Comparison of ENCODE assay signal across 7 cellular contexts in the genomic region with DNA sequence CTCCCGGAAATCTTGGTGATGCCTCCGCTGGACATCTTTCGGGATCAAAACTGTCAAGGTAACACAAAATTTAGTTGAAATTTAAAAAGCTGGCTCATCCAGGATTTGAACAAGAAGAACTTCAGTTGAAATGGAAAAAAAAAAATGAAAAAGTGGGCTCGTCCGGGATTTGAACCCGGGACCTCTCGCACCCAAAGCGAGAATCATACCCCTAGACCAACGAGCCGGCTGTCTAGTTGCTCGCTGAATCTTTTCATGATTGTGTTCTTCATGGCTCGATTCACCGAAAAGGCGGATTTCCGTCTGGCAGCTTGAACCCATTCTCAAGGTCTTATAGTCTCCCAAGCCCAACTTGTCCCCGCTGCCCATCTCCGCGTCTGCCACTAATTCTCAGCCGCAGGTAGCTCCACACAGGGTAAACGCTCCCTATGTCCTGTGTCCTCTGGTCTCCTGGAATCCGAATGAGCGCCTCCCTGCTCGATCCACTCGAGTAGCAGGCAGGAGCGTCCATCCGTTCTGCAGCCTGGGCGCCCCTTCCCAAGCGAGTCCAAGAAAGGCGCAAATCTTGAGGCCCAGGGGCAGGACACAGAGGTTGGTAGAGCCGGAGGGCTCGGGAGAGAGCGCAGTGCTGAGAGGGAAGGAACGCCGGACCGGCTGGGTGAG. TPM values are rescaled to one million over a fixed set of nuclear protein-coding genes. Genes with fewer than 3 reads are reported as not detected.
DNase-seq lines count a peak whose midpoint lies in the region; ATAC-seq and TF ChIP-seq lines count a peak whose summit lies in the region.

No MANE protein-coding gene starts in this region.

- peak overlapping the region; percentile 92 for H3K4me3 Mint-ChIP-seq in activated CD8-positive, alpha-beta T cell treated with anti-CD3 and anti-CD28 coated beads, Interleukin-2, amount 10 ng/mL, durations not matched to agents 7 days and 5 days
- H3K4me3 Mint-ChIP-seq in naive B cell: peak overlapping the region; percentile 96 to 99 (median 97)

- H3K27ac Mint-ChIP-seq in activated CD8-positive, alpha-beta T cell treated with anti-CD3 and anti-CD28 coated beads, Interleukin-2, amount 10 ng/mL, durations not matched to agents 7 days and 5 days: peak overlapping the region; percentile 94
- H3K27ac Mint-ChIP-seq in naive B cell: peak overlapping the region; percentile 96 to 100 (median 100)

- intact Hi-C loops in stomach (cut with DNase I; ENCODE audit: low total_unique reads): no loop called here

- H3K27ac ChIP-seq in HUES48 (ENCODE audit: low read depth, low read length) (no peak overlapping the region), epithelial cell of prostate (peak overlapping the region; percentile 65), stomach (peak overlapping the region; percentile 60 to 93 (median 92))

- DNase-seq in activated CD8-positive, alpha-beta T cell treated with anti-CD3 and anti-CD28 coated beads, Interleukin-2, amount 10 ng/mL, durations not matched to agents 7 days and 5 days: peak; percentile 88
- DNase-seq in epithelial cell of prostate (ENCODE audit: low read depth, low spot score): no peak
- DNase-seq in naive B cell: peak; percentile 78
- peak; percentile 77 for DNase-seq in stomach
- DNase-seq in NCI-H2081 (lab: John Stamatoyannopoulos, UW): no peak
- no peak for DNase-seq in NCI-H524 treated with DMSO at 0.1 percent for 48 hours (lab: John Stamatoyannopoulos, UW)

- TF ChIP-seq EP300 in stomach (IDR thresholded peaks at IDR 0.05): no peak

- peak; percentile 6 for ATAC-seq in activated CD8-positive, alpha-beta T cell treated with anti-CD3 and anti-CD28 coated beads, Interleukin-2, amount 10 ng/mL, durations not matched to agents 7 days and 5 days
- ATAC-seq in naive B cell (ENCODE audit: low read depth in 2 of 2): peak; percentile 8 to 10

- H3K4me1 ChIP-seq in HUES48 (ENCODE audit: control insufficient read depth, insufficient read depth, low read length) (no peaks in the 10 kb centered on the region), stomach (peaks cover 5 to 68% (median 51%) of the 10 kb centered on the region in 4 donors)

- TF ChIP-seq CTCF in stomach (IDR thresholded peaks at IDR 0.05): no peak

- TF ChIP-seq POLR2A in stomach (IDR thresholded peaks at IDR 0.05): no peak

- peak overlapping the region; percentile 87 for H3K4me3 ChIP-seq in HUES48 (ENCODE audit: low read depth, low read length)
- peak overlapping the region; percentile 78 to 91 (median 82) for H3K4me3 ChIP-seq in stomach

- H3K4me1 Mint-ChIP-seq in activated CD8-positive, alpha-beta T cell treated with anti-CD3 and anti-CD28 coated beads, Interleukin-2, amount 10 ng/mL, durations not matched to agents 7 days and 5 days (ENCODE audit: low read depth): peaks cover 61% of the 10 kb centered on the region
- peaks cover 52 to 57% (median 55%) of the 10 kb centered on the region in 3 donors for H3K4me1 Mint-ChIP-seq in naive B cell

- CTCF ChIA-PET in activated CD8-positive, alpha-beta T cell treated with anti-CD3 and anti-CD28 coated beads, Interleukin-2, amount 10 ng/mL, durations not matched to agents 7 days and 5 days (lab: Charles Lee): interaction anchor here (1.0 to 7.7 kb wide), 7 partner anchors 10 to 55 kb away, joined by 3 to 78 read pairs (median 4); a partner anchor contains a TSS

- no peaks in the 10 kb centered on the region for H3K27me3 Mint-ChIP-seq in activated CD8-positive, alpha-beta T cell treated with anti-CD3 and anti-CD28 coated beads, Interleukin-2, amount 10 ng/mL, durations not matched to agents 7 days and 5 days (ENCODE audit: low read depth)
- peaks cover 0 to 16% (median 10%) of the 10 kb centered on the region in 3 donors for H3K27me3 Mint-ChIP-seq in naive B cell

- H3K9ac ChIP-seq in HUES48 (ENCODE audit: low read depth, low read length): no peak overlapping the region

- POLR2A ChIA-PET in activated CD8-positive, alpha-beta T cell treated with anti-CD3 and anti-CD28 coated beads, Interleukin-2, amount 10 ng/mL, durations not matched to agents 7 days and 5 days (lab: Charles Lee): interaction anchor here (0.6 to 5.9 kb wide), 9 partner anchors 16 to 379 kb away, joined by 3 to 34 read pairs (median 6); a partner anchor contains a TSS

- H3K36me3 Mint-ChIP-seq in activated CD8-positive, alpha-beta T cell treated with anti-CD3 and anti-CD28 coated beads, Interleukin-2, amount 10 ng/mL, durations not matched to agents 7 days and 5 days (ENCODE audit: low read depth): peaks cover 11% of the 10 kb centered on the region
- peaks cover 0 to 12% of the 10 kb centered on the region in 2 donors for H3K36me3 Mint-ChIP-seq in naive B cell

- no peaks in the 10 kb centered on the region for H3K9me3 Mint-ChIP-seq in activated CD8-positive, alpha-beta T cell treated with anti-CD3 and anti-CD28 coated beads, Interleukin-2, amount 10 ng/mL, durations not matched to agents 7 days and 5 days (ENCODE audit: insufficient read depth)
- H3K9me3 Mint-ChIP-seq in naive B cell: peaks cover 0 to 23% (median 1%) of the 10 kb centered on the region in 7 donors

- H3K27me3 ChIP-seq in HUES48 (ENCODE audit: control insufficient read depth, insufficient read depth, low read length) (peaks cover 26% of the 10 kb centered on the region), stomach (no peaks in the 10 kb centered on the region)

- H3K9me3 ChIP-seq in HUES48 (ENCODE audit: control insufficient read depth, insufficient read depth, low read length) (peaks cover 4% of the 10 kb centered on the region; the same call in 1 of the 2 replicates), stomach (no peaks in the 10 kb centered on the region)

- 0 to 1% (median 1%) methylated on average over 34 to 35 of the region's 35 CpGs for WGBS in stomach, 5 donors

- no peaks in the 10 kb centered on the region for H3K36me3 ChIP-seq in HUES48 (ENCODE audit: control insufficient read depth, insufficient read depth, low read length)
- H3K36me3 ChIP-seq in stomach: no peaks in the 10 kb centered on the region

RNA-seq across cellular contexts. Expression of a gene that starts 16.2 kb away (rescaled TPM):
- 1 to 10 TPM; 1.1 to 1.5 TPM for total RNA-seq in activated CD8-positive, alpha-beta T cell treated with anti-CD3 and anti-CD28 coated beads, Interleukin-2, amount 10 ng/mL, durations not matched to agents 7 days and 5 days
- polyA plus RNA-seq in naive B cell (ENCODE audit: low read depth in 6 of 6) (under 1 TPM in 3 of 6 donors, not detected in 3; 0.09 to 0.27 (median 0.24) TPM), stomach (10 to 100 TPM in 1 of 3 donors, 1 to 10 TPM in 1, under 1 TPM in 1; 0.93 to 20.4 (median 3.4) TPM)
- 1 to 10 TPM in 3 of 5 donors, under 1 TPM in 1, not detected in 1; 0.45 to 7.5 (median 3.4) TPM for total RNA-seq in stomach

RNA-seq across cellular contexts. Expression of a gene that starts 34.2 kb away (rescaled TPM):
- total RNA-seq in activated CD8-positive, alpha-beta T cell treated with anti-CD3 and anti-CD28 coated beads, Interleukin-2, amount 10 ng/mL, durations not matched to agents 7 days and 5 days: 10 to 100 TPM; 40.0 to 44.7 TPM
- 1 to 10 TPM in 3 of 6 donors, under 1 TPM in 3; 0.40 to 1.6 (median 1.0) TPM for polyA plus RNA-seq in naive B cell (ENCODE audit: low read depth in 6 of 6)
- total RNA-seq in stomach: 10 to 100 TPM in 4 of 5 donors, 1 to 10 TPM in 1; 2.3 to 70.4 (median 10.3) TPM
- polyA plus RNA-seq in stomach: 10 to 100 TPM; 13.8 to 26.1 (median 18.2) TPM

RNA-seq across cellular contexts. Expression of a gene that starts 41.4 kb away (rescaled TPM):
- not detected for total RNA-seq in activated CD8-positive, alpha-beta T cell treated with anti-CD3 and anti-CD28 coated beads, Interleukin-2, amount 10 ng/mL, durations not matched to agents 7 days and 5 days
- polyA plus RNA-seq in naive B cell (ENCODE audit: low read depth in 6 of 6) (not detected), stomach (not detected)
- not detected for total RNA-seq in stomach

RNA-seq across cellular contexts. Expression of a gene that starts 54.9 kb away (rescaled TPM):
- total RNA-seq in activated CD8-positive, alpha-beta T cell treated with anti-CD3 and anti-CD28 coated beads, Interleukin-2, amount 10 ng/mL, durations not matched to agents 7 days and 5 days: 1,000 to 10,000 TPM; 1,796 to 1,942 TPM
- polyA plus RNA-seq in naive B cell (ENCODE audit: low read depth in 6 of 6) (1,000 to 10,000 TPM; 2,383 to 2,887 (median 2,526) TPM), stomach (1,000 to 10,000 TPM; 2,190 to 3,034 (median 2,228) TPM)
- 1,000 to 10,000 TPM in 3 of 5 donors, 100 to 1,000 TPM in 2; 814 to 2,131 (median 1,334) TPM for total RNA-seq in stomach

RNA-seq across cellular contexts. Expression of a gene that starts 57.9 kb away (rescaled TPM):
- total RNA-seq in activated CD8-positive, alpha-beta T cell treated with anti-CD3 and anti-CD28 coated beads, Interleukin-2, amount 10 ng/mL, durations not matched to agents 7 days and 5 days: not detected
- polyA plus RNA-seq in naive B cell (ENCODE audit: low read depth in 6 of 6): not detected
- not detected for total RNA-seq in stomach
- not detected for polyA plus RNA-seq in stomach

Comparison
In these comparisons a context has a peak if more than half of its experiments do, and no peak if none do; other contexts are left out.
1. DNase-seq: peak in activated CD8-positive, alpha-beta T cell treated with anti-CD3 and anti-CD28 coated beads, Interleukin-2, amount 10 ng/mL, durations not matched to agents 7 days and 5 days (single experiment), naive B cell (single experiment) and stomach (single experiment); none in epithelial cell of prostate (single experiment), NCI-H2081 (0 of 2) and NCI-H524 treated with DMSO at 0.1 percent for 48 hours (single experiment).